ENCODE assay signal across 1 cellular context in the genomic region with DNA sequence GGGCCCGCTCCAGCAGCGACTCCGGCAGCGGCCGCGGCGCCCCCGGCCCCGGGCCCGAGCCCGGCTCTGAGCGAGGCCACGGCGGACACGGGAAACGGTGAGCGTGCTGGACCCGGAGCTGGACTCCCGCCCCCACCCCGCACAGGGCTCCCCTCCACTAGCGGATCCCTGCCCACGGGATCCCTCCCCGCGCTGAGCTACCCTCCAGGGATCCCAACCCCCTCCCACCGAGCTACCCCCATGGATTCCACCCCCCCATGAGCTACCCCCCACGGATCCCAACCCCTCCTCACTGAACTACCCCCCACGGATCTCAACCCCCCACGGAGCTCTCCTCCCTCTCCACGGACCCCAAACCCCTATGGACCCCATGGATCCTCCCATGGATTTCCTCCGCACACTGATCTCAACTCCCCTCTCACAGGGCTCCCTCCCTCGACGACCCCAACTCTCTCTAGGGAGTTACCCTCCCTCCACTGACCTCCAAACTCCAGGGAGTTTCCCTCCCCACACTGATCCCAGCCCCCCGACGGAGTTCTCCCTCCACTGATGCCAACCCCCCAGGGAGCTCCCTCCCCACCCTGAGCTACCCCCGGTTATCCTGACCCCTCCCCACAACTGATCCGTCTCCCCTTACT.
TF ChIP-seq lines count a peak whose summit lies in the region.

No MANE protein-coding gene starts in this region.

TF ChIP-seq in SK-N-SH treated with all-trans-retinoic acid at 6 μM for 48 hours, 23 proteins besides CTCF, POLR2A, EP300 and RAD21 (continued from another document):
- TF ChIP-seq, protein P1, sequence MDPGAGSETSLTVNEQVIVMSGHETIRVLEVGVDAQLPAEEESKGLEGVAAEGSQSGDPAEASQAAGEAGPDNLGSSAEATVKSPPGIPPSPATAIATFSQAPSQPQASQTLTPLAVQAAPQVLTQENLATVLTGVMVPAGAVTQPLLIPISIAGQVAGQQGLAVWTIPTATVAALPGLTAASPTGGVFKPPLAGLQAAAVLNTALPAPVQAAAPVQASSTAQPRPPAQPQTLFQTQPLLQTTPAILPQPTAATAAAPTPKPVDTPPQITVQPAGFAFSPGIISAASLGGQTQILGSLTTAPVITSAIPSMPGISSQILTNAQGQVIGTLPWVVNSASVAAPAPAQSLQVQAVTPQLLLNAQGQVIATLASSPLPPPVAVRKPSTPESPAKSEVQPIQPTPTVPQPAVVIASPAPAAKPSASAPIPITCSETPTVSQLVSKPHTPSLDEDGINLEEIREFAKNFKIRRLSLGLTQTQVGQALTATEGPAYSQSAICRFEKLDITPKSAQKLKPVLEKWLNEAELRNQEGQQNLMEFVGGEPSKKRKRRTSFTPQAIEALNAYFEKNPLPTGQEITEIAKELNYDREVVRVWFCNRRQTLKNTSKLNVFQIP (CRISPR knock-in tag; IDR thresholded peaks at IDR 0.05; ENCODE audit: borderline replicate concordance, low read depth): no peak
